In the genomic region with DNA sequence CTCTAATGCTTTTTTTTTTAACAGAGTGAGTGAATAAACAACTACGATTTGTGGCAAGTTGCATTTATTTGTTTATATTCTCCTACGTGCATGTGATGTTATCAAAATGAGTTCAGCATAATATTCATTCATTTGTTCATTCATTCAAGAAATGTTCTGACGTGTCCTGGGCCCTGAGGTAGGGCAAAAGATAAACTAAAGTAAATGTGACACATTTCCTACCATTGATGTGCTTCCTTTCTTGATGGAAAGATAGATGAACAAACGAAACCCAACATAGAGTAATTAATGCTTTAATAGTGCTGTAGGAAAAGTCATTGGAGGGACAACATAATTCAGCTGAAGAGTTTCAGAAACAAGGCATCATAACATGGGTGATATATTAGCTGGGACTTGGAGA, we compare ENCODE assay signal across 15 cellular contexts.
DNase-seq lines count a peak whose midpoint lies in the region; FAIRE-seq and TF ChIP-seq lines count a peak whose summit lies in the region.
"Had no signal": no experiment of that assay in that cellular context is flagged by ENCODE, and none has a peak within 500 bp of the region (broad histone marks: within the 10 kb centered on the region; RNA-seq: fewer than 3 reads in every experiment).

No MANE protein-coding gene starts in this region.

- H3K27ac Mint-ChIP-seq in type B pancreatic cell: no peak overlapping the region
- H3K27ac Mint-ChIP-seq: CD4-positive, alpha-beta memory T cell had no signal

- no peaks in the 10 kb centered on the region for H3K27me3 ChIP-seq in endothelial cell of umbilical vein (ENCODE audit: control insufficient read depth in 2 of 2, insufficient read depth in 2 of 2, low read length in 2 of 2)

- no peaks in the 10 kb centered on the region for H3K9me1 ChIP-seq in endothelial cell of umbilical vein (replicated peaks; ENCODE audit: control insufficient read depth, extremely low read depth, insufficient read depth, low read length)

- H3K9ac ChIP-seq in endothelial cell of umbilical vein (replicated peaks; ENCODE audit: extremely low read depth, insufficient read depth, low read length): no peak overlapping the region

- POLR2A ChIA-PET in endothelial cell of umbilical vein (lab: Charles Lee): interaction anchor here (0.6 kb wide), 1 partner anchor 794 kb away, joined by 3 read pairs; no protein-coding TSS in a partner anchor

- no peak overlapping the region for H3K4me3 Mint-ChIP-seq in type B pancreatic cell
- H3K4me3 Mint-ChIP-seq: CD4-positive, alpha-beta memory T cell had no signal

- no peaks in the 10 kb centered on the region for H3K27me3 Mint-ChIP-seq in type B pancreatic cell

- H3K9me3 ChIP-seq in endothelial cell of umbilical vein (replicated peaks; ENCODE audit: control insufficient read depth, insufficient read depth, low read length): no peaks in the 10 kb centered on the region

- no peak for TF ChIP-seq CTCF in endothelial cell of umbilical vein (IDR thresholded peaks at IDR 0.05; ENCODE audit: extremely low read depth in 1 of 2, insufficient read depth in 1 of 2, low read depth in 1 of 2, low read length in 2 of 2)
- TF ChIP-seq CTCF in type B pancreatic cell (conservative IDR thresholded peaks at IDR 0.05): no peak

- no peaks in the 10 kb centered on the region for H3K79me2 ChIP-seq in endothelial cell of umbilical vein (ENCODE audit: control insufficient read depth, insufficient read depth, low read length)

- peaks cover 15% of the 10 kb centered on the region for H3K4me1 ChIP-seq in endothelial cell of umbilical vein (ENCODE audit: control insufficient read depth, extremely low read depth, insufficient read depth, low read length)

- no peak for TF ChIP-seq POLR2A in endothelial cell of umbilical vein (IDR thresholded peaks at IDR 0.05; ENCODE audit: low read depth, low read length)

- CTCF ChIA-PET in endothelial cell of umbilical vein (lab: Charles Lee): interaction anchor here (1.5 to 2.4 kb wide), 2 partner anchors 12 to 196 kb away, joined by 3 to 6 read pairs; no protein-coding TSS in a partner anchor

- FAIRE-seq in endothelial cell of umbilical vein (lab: Jason Lieb, UNC): peak; percentile 74
- FAIRE-seq: GM12891 had no signal

- peaks cover 13% of the 10 kb centered on the region for H3K9me3 Mint-ChIP-seq in type B pancreatic cell

- no TSS peak for BruUV-seq in endothelial cell of umbilical vein (replicated peaks; lab: Mats Ljungman, UMichigan)

- H3K27ac ChIP-seq in caudate nucleus (ENCODE audit: low read depth, low read length) (peak overlapping the region; percentile 32), endothelial cell of umbilical vein (ENCODE audit: insufficient read depth, low read depth, low read length) (peak overlapping the region; percentile 38)

- H3K36me3 ChIP-seq in endothelial cell of umbilical vein (ENCODE audit: control insufficient read depth in 2 of 2, extremely low read depth in 1 of 2, insufficient read depth in 2 of 2, low read length in 2 of 2): no peaks in the 10 kb centered on the region

- no peaks in the 10 kb centered on the region for H4K20me1 ChIP-seq in endothelial cell of umbilical vein (replicated peaks; ENCODE audit: control insufficient read depth, extremely low read depth, insufficient read depth, low read length)

- no peak overlapping the region for H3K4me3 ChIP-seq in endothelial cell of umbilical vein (replicated peaks in 1 of 3; ENCODE audit: insufficient read depth in 1 of 3, low read depth in 1 of 3, low read length in 3 of 3)

- no peaks in the 10 kb centered on the region for H3K4me1 Mint-ChIP-seq in type B pancreatic cell (ENCODE audit: unreplicated experiment)
- H3K4me1 Mint-ChIP-seq: CD4-positive, alpha-beta memory T cell had no signal

- no peak overlapping the region for H2AFZ ChIP-seq in endothelial cell of umbilical vein (ENCODE audit: low read depth, low read length)

- dilution Hi-C loops in endothelial cell of umbilical vein (cut with MboI; ENCODE audit: extremely low pct_ligation_motif_present, low sequenced_read_pairs): no loop called here

- DNase-seq in caudate nucleus (lab: John Stamatoyannopoulos, UW): no peak
- DNase-seq in endothelial cell of umbilical vein (ENCODE audit: low read depth, low spot score): peak; percentile 65
- peak; percentile 28 to 77 for DNase-seq in lung microvascular endothelial cell (ENCODE audit: low read depth in 2 of 2)
- no peak for DNase-seq in stimulated activated CD4-positive, alpha-beta T cell treated with anti-CD3 and anti-CD28 coated beads, Interleukin-4, amount 100 ng/mL, for 24 hours
- no peak for DNase-seq in T1000 (lab: John Stamatoyannopoulos, UW)
- no peak for DNase-seq in type B pancreatic cell (ENCODE audit: extremely low spot score, unreplicated experiment)
- DNase-seq: C1 segment of cervical spinal cord; Calu3; CD4-positive, alpha-beta memory T cell; COR-L47; DMS79 treated with DMSO at 0.1 percent for 48 hours; GF-D8; GOT3; H7 had no signal

- no peak overlapping the region for H3K4me2 ChIP-seq in endothelial cell of umbilical vein (ENCODE audit: insufficient read depth, low read length)

- no peaks in the 10 kb centered on the region for H3K36me3 Mint-ChIP-seq in type B pancreatic cell

- intact Hi-C loops in endothelial cell of umbilical vein (cut with micrococcal nuclease): loop anchor here (1.0 kb wide), 1 partner anchor 50 kb away; no protein-coding TSS in a partner anchor

TF ChIP-seq in endothelial cell of umbilical vein, 7 proteins besides CTCF, POLR2A, EP300 and RAD21:
- TF ChIP-seq GATA2 (IDR thresholded peaks at IDR 0.05; ENCODE audit: insufficient read depth, insufficient read length, low read depth, low read length) (peak; percentile 90), FOS (IDR thresholded peaks at IDR 0.05; ENCODE audit: borderline replicate concordance, insufficient read depth, low read length) (peak; percentile 58), JUN (IDR thresholded peaks at IDR 0.05; ENCODE audit: borderline replicate concordance, insufficient read depth, insufficient read length, low read depth) (peak; percentile 65), MYC (IDR thresholded peaks at IDR 0.05; ENCODE audit: low read depth, low read length) (no peak)
- TF ChIP-seq, protein P1, sequence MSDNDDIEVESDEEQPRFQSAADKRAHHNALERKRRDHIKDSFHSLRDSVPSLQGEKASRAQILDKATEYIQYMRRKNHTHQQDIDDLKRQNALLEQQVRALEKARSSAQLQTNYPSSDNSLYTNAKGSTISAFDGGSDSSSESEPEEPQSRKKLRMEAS (IDR thresholded peaks at IDR 0.05; ENCODE audit: insufficient read depth, insufficient read length): no peak

Comparison
In these comparisons a context has a peak if more than half of its experiments do, and no peak if none do; other contexts are left out.
1. DNase-seq: peak in endothelial cell of umbilical vein (single experiment) and lung microvascular endothelial cell (2 of 2); none in caudate nucleus (0 of 61), stimulated activated CD4-positive, alpha-beta T cell treated with anti-CD3 and anti-CD28 coated beads, Interleukin-4, amount 100 ng/mL, for 24 hours (single experiment), T1000 (single experiment) and type B pancreatic cell (single experiment).